In genomic region chr15:41989573-41990242, GRCh38 we compare ENCODE assay signal across 8 cellular contexts. TPM values are rescaled to one million over a fixed set of nuclear protein-coding genes. Genes with fewer than 3 reads are reported as not detected.
A peak's percentile ranks its signal among the peaks of the same experiment; 100 is the strongest.
DNase-seq lines count a peak whose midpoint lies in the region; ATAC-seq and TF ChIP-seq lines count a peak whose summit lies in the region.

No MANE protein-coding gene starts in this region.

- H3K4me3 ChIP-seq in mucosa of descending colon, result no peak overlapping the region

- intact Hi-C loops in mucosa of descending colon (cut with DNase I, micrococcal nuclease), result loop anchor here (5.0 to 10.0 kb wide), 2 partner anchors 68 to 95 kb away; no protein-coding TSS in a partner anchor

- peak; percentile 50 for DNase-seq in COR-L47 (lab: John Stamatoyannopoulos, UW)
- DNase-seq in HCEC 1CT, result peak; percentile 47
- peak; percentile 36 for DNase-seq in NOMO-1 treated with DMSO at 0.1 percent for 48 hours (lab: John Stamatoyannopoulos, UW; ENCODE audit: unreplicated experiment)
- DNase-seq in activated CD8-positive, alpha-beta memory T cell treated with anti-CD3 and anti-CD28 coated beads, Interleukin-2, amount 50 U/mL, for 24 hours (ENCODE audit: extremely low read depth), result peak; percentile 64
- DNase-seq in epidermal melanocyte (ENCODE audit: insufficient read length, low spot score), result peak; percentile 91
- DNase-seq in mucosa of descending colon, result peak; percentile 82 to 94 (median 92)
- DNase-seq in stimulated activated CD8-positive, alpha-beta memory T cell treated with anti-CD3 and anti-CD28 coated beads, Interleukin-4, amount 100 ng/mL, for 4 hours (ENCODE audit: low read depth in 2 of 2, low spot score in 1 of 2), result peak; percentile 54 to 83

- ATAC-seq in mucosa of descending colon, result peak; percentile 96
- ATAC-seq in HG03571 (IDR thresholded peaks at IDR 0.05; ENCODE audit: unreplicated experiment), result no peak

- no peaks in the 10 kb centered on the region for H3K4me1 ChIP-seq in mucosa of descending colon (ENCODE audit: low read depth)

- H3K9me3 ChIP-seq in mucosa of descending colon, result no peaks in the 10 kb centered on the region

- TF ChIP-seq CTCF in mucosa of descending colon (IDR thresholded peaks at IDR 0.05), result peak; percentile 99

- H3K36me3 ChIP-seq in mucosa of descending colon (ENCODE audit: low read depth), result no peaks in the 10 kb centered on the region

RNA-seq across cellular contexts. Expression of gene EHD4, which starts 17.4 kb away (rescaled TPM):
- 10 to 100 TPM; 26.4 to 39.0 (median 35.0) TPM for total RNA-seq in mucosa of descending colon

RNA-seq across cellular contexts. Expression of gene PLA2G4E, which starts 31.1 kb away (rescaled TPM):
- total RNA-seq in mucosa of descending colon, result under 1 TPM; 0.06 to 0.27 (median 0.09) TPM

Comparison
In these comparisons a context has a peak if more than half of its experiments do, and no peak if none do; other contexts are left out.
1. DNase-seq: peak in every context shown above with its lines; median percentile 92 in mucosa of descending colon; 91 in epidermal melanocyte; 68 in stimulated activated CD8-positive, alpha-beta memory T cell treated with anti-CD3 and anti-CD28 coated beads, Interleukin-4, amount 100 ng/mL, for 4 hours; 64 in activated CD8-positive, alpha-beta memory T cell treated with anti-CD3 and anti-CD28 coated beads, Interleukin-2, amount 50 U/mL, for 24 hours; 50 in COR-L47; 47 in HCEC 1CT; 36 in NOMO-1 treated with DMSO at 0.1 percent for 48 hours.